ENCODE assay signal across 8 cellular contexts in genomic region chr7:82044497-82045080, GRCh38.
DNase-seq lines count a peak whose midpoint lies in the region; ATAC-seq, FAIRE-seq and TF ChIP-seq lines count a peak whose summit lies in the region.

No MANE protein-coding gene starts in this region.

- peak; percentile 65 for ATAC-seq in GM21447 (IDR thresholded peaks at IDR 0.05; ENCODE audit: unreplicated experiment)

- FAIRE-seq in GM19239 (lab: Jason Lieb, UNC): no peak

- H3K27ac Mint-ChIP-seq in osteocyte (ENCODE audit: unreplicated experiment): no peak overlapping the region

- no peaks in the 10 kb centered on the region for H3K27me3 Mint-ChIP-seq in osteocyte (ENCODE audit: unreplicated experiment)

- H3K4me3 Mint-ChIP-seq in osteocyte (ENCODE audit: unreplicated experiment): no peak overlapping the region

- DNase-seq in DMS153 (lab: John Stamatoyannopoulos, UW): peak; percentile 43
- peak; percentile 46 for DNase-seq in M059J (ENCODE audit: low read depth)
- DNase-seq in RPMI7951 (ENCODE audit: low read depth): peak; percentile 44
- peak; percentile 52 to 72 for DNase-seq in erythroblast (lab: John Stamatoyannopoulos, UW)
- no peak for DNase-seq in osteocyte (ENCODE audit: extremely low spot score, unreplicated experiment)
- DNase-seq in activated CD4-positive, CD25-positive, alpha-beta regulatory T cell (lab: John Stamatoyannopoulos, UW): no peak
- DNase-seq in GM19239 (ENCODE audit: insufficient read length, low spot score): no peak

- H3K36me3 Mint-ChIP-seq in osteocyte (ENCODE audit: unreplicated experiment): no peaks in the 10 kb centered on the region

- no peak for TF ChIP-seq POLR2A in erythroblast (IDR thresholded peaks at IDR 0.05; ENCODE audit: low read length)

- peaks cover 21% of the 10 kb centered on the region for H3K4me1 Mint-ChIP-seq in osteocyte (ENCODE audit: unreplicated experiment)

- no peaks in the 10 kb centered on the region for H3K9me3 Mint-ChIP-seq in osteocyte (ENCODE audit: unreplicated experiment)

- TF ChIP-seq CTCF in osteocyte (IDR thresholded peaks at IDR 0.05): peak; percentile 78

Comparison
In these comparisons a context has a peak if more than half of its experiments do, and no peak if none do; other contexts are left out.
1. DNase-seq: peak in DMS153 (single experiment), M059J (single experiment), RPMI7951 (single experiment) and erythroblast (2 of 2); none in osteocyte (single experiment), activated CD4-positive, CD25-positive, alpha-beta regulatory T cell (0 of 4) and GM19239 (single experiment).